Comparison of ENCODE assay signal across 19 cellular contexts in the genomic region with DNA sequence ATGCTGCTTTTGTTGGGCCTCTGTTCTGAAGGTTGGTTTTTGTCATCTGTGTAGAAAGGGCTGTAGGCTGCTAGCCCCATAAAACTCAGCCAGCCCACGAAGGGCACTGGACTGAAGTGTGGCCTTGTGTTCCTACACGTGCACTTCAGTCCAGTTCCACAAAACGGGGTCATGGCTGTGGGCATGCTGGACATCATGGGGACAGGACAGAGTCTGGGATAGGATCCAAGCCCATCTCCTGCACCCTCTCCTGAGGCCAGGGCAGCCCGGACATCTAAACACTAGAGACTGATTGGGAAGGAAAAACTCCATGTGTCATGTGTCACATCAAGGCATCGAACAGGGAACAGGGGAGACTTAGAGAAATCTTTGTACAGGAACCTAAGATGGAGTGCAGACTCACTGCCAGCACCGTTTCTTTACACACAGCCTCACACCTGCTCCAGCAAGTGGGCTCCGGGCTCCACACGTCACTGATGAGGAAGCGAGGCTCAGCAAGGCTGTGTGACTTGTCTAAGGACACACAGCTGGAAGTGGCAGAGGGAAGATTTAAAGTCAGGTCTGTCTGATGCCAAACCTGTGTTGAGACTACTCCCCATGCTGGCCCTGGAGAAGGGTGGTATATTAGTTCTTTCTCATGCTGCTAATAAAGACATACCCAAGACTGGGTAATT.
DNase-seq lines count a peak whose midpoint lies in the region; ATAC-seq, FAIRE-seq and TF ChIP-seq lines count a peak whose summit lies in the region.
"Had no signal": no experiment of that assay in that cellular context is flagged by ENCODE, and none has a peak within 500 bp of the region (broad histone marks: within the 10 kb centered on the region; RNA-seq: fewer than 3 reads in every experiment).

No MANE protein-coding gene starts in this region.

- no peaks in the 10 kb centered on the region for H4K20me1 ChIP-seq in HepG2 (ENCODE audit: insufficient read depth, low read length)

- no peak for FAIRE-seq in HepG2 (lab: Jason Lieb, UNC)
- FAIRE-seq: A549, GM12892, GM19239, H1, HTR-8/SVneo had no signal

- no peak overlapping the region for H3K4me2 ChIP-seq in HepG2 (ENCODE audit: low read depth, low read length)
- H3K4me2 ChIP-seq: A549 had no signal

- no peak for TF ChIP-seq RAD21 in HepG2 (CRISPR knock-in tag; IDR thresholded peaks at IDR 0.05)

- TF ChIP-seq CTCF in HepG2 (CRISPR knock-in tag; IDR thresholded peaks at IDR 0.05) (no peak), right lobe of liver (IDR thresholded peaks at IDR 0.05) (no peak), colonic mucosa (IDR thresholded peaks at IDR 0.05) (no peak)

- H3K4me1 ChIP-seq in HepG2 (ENCODE audit: insufficient read depth, low read length): peaks cover 18% of the 10 kb centered on the region
- H3K4me1 ChIP-seq in right lobe of liver: no peaks in the 10 kb centered on the region
- H3K4me1 ChIP-seq in colonic mucosa: no peaks in the 10 kb centered on the region
- H3K4me1 ChIP-seq: A549, BE2C had no signal

- no peak overlapping the region for H3K4me3 ChIP-seq in HepG2 (replicated peaks in 1 of 3; ENCODE audit: insufficient read depth in 1 of 3, low read depth in 2 of 3, low read length in 3 of 3)
- H3K4me3 ChIP-seq in right lobe of liver: no peak overlapping the region
- H3K4me3 ChIP-seq in colonic mucosa: no peak overlapping the region
- H3K4me3 ChIP-seq: A549 had no signal

- H3K27ac ChIP-seq in HepG2 (ENCODE audit: extremely low read length, insufficient read depth, low read length): no peak overlapping the region
- no peak overlapping the region for H3K27ac ChIP-seq in right lobe of liver
- no peak overlapping the region for H3K27ac ChIP-seq in colonic mucosa
- no peak overlapping the region for H3K27ac ChIP-seq in caudate nucleus (ENCODE audit: low read depth, low read length)
- H3K27ac ChIP-seq: A549 had no signal

- H3K36me3 ChIP-seq in HepG2 (replicated peaks in 1 of 2; ENCODE audit: control insufficient read depth in 1 of 2, insufficient read depth in 2 of 2, low read length in 2 of 2) (no peaks in the 10 kb centered on the region), right lobe of liver (no peaks in the 10 kb centered on the region), colonic mucosa (no peaks in the 10 kb centered on the region)
- H3K36me3 ChIP-seq: BE2C had no signal

- intact Hi-C loops in HepG2 (cut with micrococcal nuclease; ENCODE audit: unreplicated experiment) (no loop called here), right lobe of liver (cut with DNase I) (no loop called here), colonic mucosa (cut with DNase I) (no loop called here)

- DNase-seq in HepG2 (ENCODE audit: low spot score) (no peak), right lobe of liver (no peak), colonic mucosa (peak; percentile 16), mesenteric fat pad (ENCODE audit: low spot score) (peak; percentile 88), T-helper 9 cell (no peak), caudate nucleus (lab: John Stamatoyannopoulos, UW) (no peak)
- DNase-seq: BE2C; Caco-2; CD8-positive, alpha-beta memory T cell; DND-41; GDM1; HCEC 1CT; HFFc6 had no signal

- H3K27me3 ChIP-seq in HepG2 (ENCODE audit: control insufficient read depth in 1 of 2, insufficient read depth in 2 of 2, low read length in 2 of 2): peaks cover 1 to 44% of the 10 kb centered on the region in 2 experiments; a peak in 4 of 5 replicates
- H3K27me3 ChIP-seq in right lobe of liver: no peaks in the 10 kb centered on the region
- H3K27me3 ChIP-seq in colonic mucosa: no peaks in the 10 kb centered on the region
- H3K27me3 ChIP-seq: BE2C had no signal

- H3K79me2 ChIP-seq in HepG2 (ENCODE audit: insufficient read depth, low read length): no peaks in the 10 kb centered on the region

- WGBS in HepG2 (ENCODE audit: low lambda C conversion rate): 17% methylated on average over 9 of the region's 9 CpGs
- 79% methylated on average over 6 of the region's 9 CpGs for WGBS in right lobe of liver (ENCODE audit: insufficient coverage, low coverage, low lambda C conversion rate, missing lambda C conversion rate)

- BruUV-seq in HepG2 (replicated peaks; lab: Mats Ljungman, UMichigan): no TSS peak

- H3K9ac ChIP-seq in HepG2 (ENCODE audit: insufficient read depth, low read depth, low read length) (no peak overlapping the region), colonic mucosa (ENCODE audit: low read depth in 2 of 2, low read length in 2 of 2) (no peak overlapping the region)

- no peak for TF ChIP-seq EP300 in HepG2 (IDR thresholded peaks at IDR 0.05; ENCODE audit: low read depth in 2 of 2, low read length in 2 of 2)
- no peak for TF ChIP-seq EP300 in HepG2 (CRISPR knock-in tag; IDR thresholded peaks at IDR 0.05; ENCODE audit: borderline replicate concordance)

- H3K9me3 ChIP-seq in HepG2 (ENCODE audit: low read length) (no peaks in the 10 kb centered on the region), right lobe of liver (no peaks in the 10 kb centered on the region), colonic mucosa (no peaks in the 10 kb centered on the region)
- H3K9me3 ChIP-seq: A549, BE2C, Caco-2 had no signal

- CTCF ChIA-PET in HepG2 (lab: Yijun Ruan, JAX; ENCODE audit: low intra/inter-chr PET ratio, low total read pairs): no interaction called here

- no peak overlapping the region for H2AFZ ChIP-seq in HepG2 (ENCODE audit: low read length)

- no peak for ATAC-seq in HepG2
- no peak for ATAC-seq in right lobe of liver
- ATAC-seq in GM18909 (IDR thresholded peaks at IDR 0.05; ENCODE audit: poor library complexity, unreplicated experiment): no peak
- ATAC-seq: A549 had no signal

- TF ChIP-seq POLR2A in HepG2 (IDR thresholded peaks at IDR 0.05; ENCODE audit: insufficient read depth in 1 of 2, low read depth in 2 of 2, low read length in 2 of 2) (no peak), right lobe of liver (IDR thresholded peaks at IDR 0.05) (no peak)

- POLR2A ChIA-PET in HepG2 (lab: Yijun Ruan, JAX): no interaction called here

- in situ Hi-C loops in HepG2 (cut with HindIII; ENCODE audit: extremely low pct_ligation_motif_present, low pct_unique_long_range_greater_than_20kb): no loop called here

TF ChIP-seq in HepG2, 621 proteins besides CTCF, POLR2A, EP300 and RAD21:
- TF ChIP-seq ZNF746 (CRISPR knock-in tag; IDR thresholded peaks at IDR 0.05) (no peak), ZNF768 (CRISPR knock-in tag; IDR thresholded peaks at IDR 0.05) (peak; percentile 92)

Comparison
In these comparisons a context has a peak if more than half of its experiments do, and no peak if none do; other contexts are left out.
1. DNase-seq: peak in colonic mucosa (single experiment) and mesenteric fat pad (single experiment); none in HepG2 (single experiment), right lobe of liver (0 of 3), T-helper 9 cell (single experiment) and caudate nucleus (0 of 61).